In the genomic region with DNA sequence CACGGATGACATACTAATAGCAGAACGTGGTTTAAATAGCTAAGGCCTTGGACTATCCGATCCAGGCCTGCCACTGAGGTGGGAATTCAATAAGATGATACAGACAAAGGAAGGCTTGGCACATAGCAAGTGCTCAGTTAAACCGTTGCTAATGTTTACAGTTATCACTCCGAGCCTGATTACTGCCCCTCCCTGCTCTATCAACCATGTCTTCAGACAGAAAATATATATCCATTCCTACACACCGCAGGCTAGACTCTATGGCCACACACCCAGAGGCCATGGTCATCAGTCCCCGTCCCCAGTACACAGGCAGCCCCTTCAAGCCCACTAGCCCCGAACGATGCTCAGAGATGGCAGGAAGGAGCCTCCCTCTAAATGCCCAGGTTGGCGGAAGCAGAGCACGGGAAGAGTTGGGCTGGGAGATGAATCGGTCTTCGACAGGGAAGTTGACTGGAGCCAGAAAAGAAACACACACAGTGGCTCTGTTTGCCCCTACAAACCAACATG, we compare ENCODE assay signal across 12 cellular contexts. TPM values are rescaled to one million over a fixed set of nuclear protein-coding genes. Genes with fewer than 3 reads are reported as not detected.
DNase-seq lines count a peak whose midpoint lies in the region; ATAC-seq and TF ChIP-seq lines count a peak whose summit lies in the region.
"Had no signal": no experiment of that assay in that cellular context is flagged by ENCODE, and none has a peak within 500 bp of the region (broad histone marks: within the 10 kb centered on the region; RNA-seq: fewer than 3 reads in every experiment).

No MANE protein-coding gene starts in this region.

- 61% methylated on average over 13 of the region's 13 CpGs for WGBS in urinary bladder

- no peak for TF ChIP-seq CTCF in chondrocyte (IDR thresholded peaks at IDR 0.05)

- no peak for ATAC-seq in HG03025 (IDR thresholded peaks at IDR 0.05; ENCODE audit: low FRiP score, unreplicated experiment)

- H3K9me3 ChIP-seq in muscle layer of duodenum (ENCODE audit: control insufficient read depth in 1 of 2, low read length in 2 of 2), result no peaks in the 10 kb centered on the region

- H3K27ac Mint-ChIP-seq in activated T-cell treated with anti-CD3 and anti-CD28 coated beads, Interleukin-2, amount 50 U/mL, for 24 hours, result peak overlapping the region; percentile 12
- H3K27ac Mint-ChIP-seq in chondrocyte (ENCODE audit: unreplicated experiment), result peak overlapping the region; percentile 98

- no peaks in the 10 kb centered on the region for H3K27me3 ChIP-seq in muscle layer of duodenum (ENCODE audit: low read depth, low read length)

- H3K36me3 Mint-ChIP-seq in activated T-cell treated with anti-CD3 and anti-CD28 coated beads, Interleukin-2, amount 50 U/mL, for 24 hours (ENCODE audit: low read depth), result peaks cover 2% of the 10 kb centered on the region
- H3K36me3 Mint-ChIP-seq in chondrocyte (ENCODE audit: low read depth), result peaks cover 5% of the 10 kb centered on the region

- H3K36me3 ChIP-seq in muscle layer of duodenum (ENCODE audit: control insufficient read depth in 1 of 2, insufficient read depth in 2 of 2, low read length in 2 of 2) (peaks cover 15 to 19% of the 10 kb centered on the region in 2 donors), urinary bladder (ENCODE audit: insufficient read depth) (no peaks in the 10 kb centered on the region)

- H3K4me3 ChIP-seq in muscle layer of duodenum (ENCODE audit: low read depth in 1 of 2, low read length in 2 of 2) (peak overlapping the region; percentile 7 to 31), urinary bladder (ENCODE audit: low read depth, low read length) (no peak overlapping the region)

- no peaks in the 10 kb centered on the region for H3K27me3 Mint-ChIP-seq in activated T-cell treated with anti-CD3 and anti-CD28 coated beads, Interleukin-2, amount 50 U/mL, for 24 hours
- H3K27me3 Mint-ChIP-seq in chondrocyte (ENCODE audit: low read depth), result no peaks in the 10 kb centered on the region
- H3K27me3 Mint-ChIP-seq: stimulated activated naive CD8-positive, alpha-beta T cell treated with anti-CD3 and anti-CD28 coated beads, Interleukin-15, amount 100 ng/mL, for 72 hours had no signal

- no peak for DNase-seq in activated T-cell treated with anti-CD3 and anti-CD28 coated beads, Interleukin-2, amount 50 U/mL, for 24 hours
- no peak for DNase-seq in activated T-cell treated with anti-CD3 and anti-CD28 coated beads, Interleukin-2, amount 50 U/mL, for 48 hours
- DNase-seq in chondrocyte (ENCODE audit: low spot score), result no peak
- no peak for DNase-seq in KG1 (lab: John Stamatoyannopoulos, UW)
- DNase-seq in ureter (ENCODE audit: low spot score), result no peak
- DNase-seq: activated CD8-positive, alpha-beta memory T cell treated with anti-CD3 and anti-CD28 coated beads, Interleukin-2, amount 50 U/mL, for 4 hours; NCI-H1436; stimulated activated CD4-positive, alpha-beta T cell treated with anti-CD3 and anti-CD28 coated beads, Interleukin-12 subunit alpha, Interleukin-12 subunit beta, amount 100 ng/mL, for 4 hours; stimulated activated naive CD8-positive, alpha-beta T cell treated with anti-CD3 and anti-CD28 coated beads, Interleukin-15, amount 100 ng/mL, for 72 hours had no signal

- H3K4me1 ChIP-seq in muscle layer of duodenum (ENCODE audit: control insufficient read depth in 1 of 2, insufficient read depth in 2 of 2, low read length in 2 of 2) (peaks cover 36 to 48% of the 10 kb centered on the region in 2 donors), urinary bladder (ENCODE audit: insufficient read depth) (peaks cover 7% of the 10 kb centered on the region)

- no peak overlapping the region for H3K4me3 Mint-ChIP-seq in activated T-cell treated with anti-CD3 and anti-CD28 coated beads, Interleukin-2, amount 50 U/mL, for 24 hours
- peak overlapping the region; percentile 58 for H3K4me3 Mint-ChIP-seq in chondrocyte (ENCODE audit: unreplicated experiment)
- H3K4me3 Mint-ChIP-seq: stimulated activated naive CD8-positive, alpha-beta T cell treated with anti-CD3 and anti-CD28 coated beads, Interleukin-15, amount 100 ng/mL, for 72 hours had no signal

- no peaks in the 10 kb centered on the region for H3K9me3 Mint-ChIP-seq in activated T-cell treated with anti-CD3 and anti-CD28 coated beads, Interleukin-2, amount 50 U/mL, for 24 hours
- H3K9me3 Mint-ChIP-seq in chondrocyte (ENCODE audit: low read depth), result no peaks in the 10 kb centered on the region
- H3K9me3 Mint-ChIP-seq: stimulated activated naive CD8-positive, alpha-beta T cell treated with anti-CD3 and anti-CD28 coated beads, Interleukin-15, amount 100 ng/mL, for 72 hours had no signal

- H3K27ac ChIP-seq in muscle layer of duodenum (ENCODE audit: low read length) (peak overlapping the region; percentile 85), urinary bladder (ENCODE audit: low read depth) (peak overlapping the region; percentile 92)

- H3K4me1 Mint-ChIP-seq in activated T-cell treated with anti-CD3 and anti-CD28 coated beads, Interleukin-2, amount 50 U/mL, for 24 hours (ENCODE audit: low read depth), result peaks cover 40% of the 10 kb centered on the region
- peaks cover 91% of the 10 kb centered on the region for H3K4me1 Mint-ChIP-seq in chondrocyte (ENCODE audit: low read depth)

RNA-seq across cellular contexts. Expression of a gene that starts 49.8 kb away (rescaled TPM):
- total RNA-seq in chondrocyte (40.7 to 45.3 TPM (median 41.6 TPM) in 3 replicates), urinary bladder (13.7 TPM), ureter (29.8 TPM)
- 28.9 TPM for polyA plus RNA-seq in urinary bladder
